Comparison of ENCODE assay signal across 26 cellular contexts in genomic region chr21:15669247-15669646, GRCh38.
DNase-seq lines count a peak whose midpoint lies in the region; ATAC-seq, FAIRE-seq and TF ChIP-seq lines count a peak whose summit lies in the region.
"Had no signal": no experiment of that assay in that cellular context is flagged by ENCODE, and none has a peak within 500 bp of the region (broad histone marks: within the 10 kb centered on the region; RNA-seq: fewer than 3 reads in every experiment).

No MANE protein-coding gene starts in this region.

- no peak overlapping the region for H3K4me3 ChIP-seq in K562
- H3K4me3 ChIP-seq: gastroesophageal sphincter, HAP-1, upper lobe of left lung had no signal

- H3K9me3 ChIP-seq in K562 (replicated peaks; ENCODE audit: control insufficient read depth, insufficient read depth, low read depth, low read length): no peaks in the 10 kb centered on the region
- H3K9me3 ChIP-seq: gastroesophageal sphincter, HAP-1, upper lobe of left lung had no signal

- H3K9me3 Mint-ChIP-seq in natural killer cell treated with Interleukin-12 subunit alpha and Interleukin-12 subunit beta and Interleukin-15 and Interleukin-18, amount 100 ng/mL, for 72 hours: no peaks in the 10 kb centered on the region
- H3K9me3 Mint-ChIP-seq: CD4-positive, CD25-positive, alpha-beta regulatory T cell had no signal

- CTCF ChIA-PET in K562 (lab: Yijun Ruan, JAX; ENCODE audit: low intra/inter-chr PET ratio): interaction anchor here (0.7 kb wide), 1 partner anchor 1719 kb away, joined by 4 read pairs; no protein-coding TSS in a partner anchor

- no peak overlapping the region for H3K27ac Mint-ChIP-seq in natural killer cell treated with Interleukin-12 subunit alpha and Interleukin-12 subunit beta and Interleukin-15 and Interleukin-18, amount 100 ng/mL, for 72 hours
- H3K27ac Mint-ChIP-seq: CD4-positive, CD25-positive, alpha-beta regulatory T cell had no signal

- H3K4me1 ChIP-seq in K562 (replicated peaks in 1 of 2; ENCODE audit: control insufficient read depth in 2 of 2, insufficient read depth in 2 of 2, low read length in 2 of 2): no peaks in the 10 kb centered on the region
- H3K4me1 ChIP-seq: gastroesophageal sphincter, HAP-1, upper lobe of left lung had no signal

- no peaks in the 10 kb centered on the region for H3K36me3 ChIP-seq in K562 (ENCODE audit: control insufficient read depth, insufficient read depth, low read length)
- H3K36me3 ChIP-seq: gastroesophageal sphincter, HAP-1, upper lobe of left lung had no signal

- WGBS in K562 (ENCODE audit: insufficient coverage, low coverage, missing lambda C conversion rate): 3% methylated on average over 2 of the region's 2 CpGs

- no peaks in the 10 kb centered on the region; a peak in 1 of 5 replicates for H3K27me3 ChIP-seq in K562 (ENCODE audit: control insufficient read depth in 2 of 2, insufficient read depth in 2 of 2, low read length in 2 of 2)
- H3K27me3 ChIP-seq: gastroesophageal sphincter, upper lobe of left lung had no signal

- in situ Hi-C loops in K562 (cut with MboI): no loop called here

- H3K9me1 ChIP-seq in K562 (ENCODE audit: control insufficient read depth, insufficient read depth, low read length): no peaks in the 10 kb centered on the region

- FAIRE-seq in H54 (lab: Jason Lieb, UNC) (peak; percentile 20), K562 (lab: Jason Lieb, UNC) (no peak)
- FAIRE-seq: endothelial cell of umbilical vein, HTR-8/SVneo had no signal

- TF ChIP-seq POLR2A in H54 (IDR thresholded peaks at IDR 0.05; ENCODE audit: low read depth, low read length) (no peak), K562 (conservative IDR thresholded peaks at IDR 0.05) (no peak)

- POLR2A ChIA-PET in K562 (lab: Yijun Ruan, JAX): interaction anchor here (0.6 to 1.1 kb wide), 3 partner anchors 17 to 1302 kb away, joined by 3 read pairs; no protein-coding TSS in a partner anchor

- TF ChIP-seq EP300 in K562 (IDR thresholded peaks at IDR 0.05; ENCODE audit: low read length): no peak

- H3K27me3 Mint-ChIP-seq in natural killer cell treated with Interleukin-12 subunit alpha and Interleukin-12 subunit beta and Interleukin-15 and Interleukin-18, amount 100 ng/mL, for 72 hours: peaks cover 0 to 3% of the 10 kb centered on the region in 2 donors

- H3K79me2 ChIP-seq in K562 (ENCODE audit: control insufficient read depth, insufficient read depth, low read length): no peaks in the 10 kb centered on the region

- intact Hi-C loops in K562 (cut with micrococcal nuclease) (no loop called here), head of caudate nucleus (cut with DNase I) (no loop called here)

- H3K4me3 Mint-ChIP-seq in natural killer cell treated with Interleukin-12 subunit alpha and Interleukin-12 subunit beta and Interleukin-15 and Interleukin-18, amount 100 ng/mL, for 72 hours: no peak overlapping the region
- H3K4me3 Mint-ChIP-seq: CD4-positive, CD25-positive, alpha-beta regulatory T cell had no signal

- no peak overlapping the region for H3K9ac ChIP-seq in K562 (ENCODE audit: insufficient read depth in 1 of 2, low read depth in 2 of 2, low read length in 2 of 2)

- no peaks in the 10 kb centered on the region for H4K20me1 ChIP-seq in K562 (replicated peaks; ENCODE audit: control insufficient read depth, insufficient read depth, low read length)

- TF ChIP-seq RAD21 in K562 (CRISPR knock-in tag; conservative IDR thresholded peaks at IDR 0.05 in 1 of 2, IDR thresholded peaks at IDR 0.05 in 1 of 2): no peak

- no peak overlapping the region for H2AFZ ChIP-seq in K562 (ENCODE audit: low read depth, low read length)

- H3K36me3 Mint-ChIP-seq in natural killer cell treated with Interleukin-12 subunit alpha and Interleukin-12 subunit beta and Interleukin-15 and Interleukin-18, amount 100 ng/mL, for 72 hours: no peaks in the 10 kb centered on the region
- H3K36me3 Mint-ChIP-seq: CD4-positive, CD25-positive, alpha-beta regulatory T cell had no signal

- H3K4me1 Mint-ChIP-seq in natural killer cell treated with Interleukin-12 subunit alpha and Interleukin-12 subunit beta and Interleukin-15 and Interleukin-18, amount 100 ng/mL, for 72 hours (ENCODE audit: low read depth in 2 of 2): no peaks in the 10 kb centered on the region
- H3K4me1 Mint-ChIP-seq: CD4-positive, CD25-positive, alpha-beta regulatory T cell had no signal

- DNase-seq in AG08396 (ENCODE audit: low spot score) (peak; percentile 39), H54 (ENCODE audit: insufficient read length, low spot score) (no peak), K562 (ENCODE audit: extremely low read depth in 1 of 4, low spot score in 3 of 4) (no peak), iris pigment epithelial cell (ENCODE audit: low read depth) (peak; percentile 82), head of caudate nucleus (no peak)
- DNase-seq in natural killer cell treated with Interleukin-12 subunit alpha and Interleukin-12 subunit beta and Interleukin-15 and Interleukin-18, amount 100 ng/mL, for 72 hours (ENCODE audit: low spot score): no peak
- DNase-seq: activated T-cell treated with anti-CD3 and anti-CD28 coated beads, Interleukin-2, amount 50 U/mL, for 1 hour; amygdala; CD4-positive, CD25-positive, alpha-beta regulatory T cell; dermis blood vessel endothelial cell; DMS 273 treated with DMSO at 0.1 percent for 48 hours; GDM1; Karpas-422; NCI-H1092; NCI-H187 treated with DMSO at 0.1 percent for 48 hours; NCI-H2227 treated with DMSO at 0.1 percent for 48 hours; NCI-H82; occipital lobe; upper lobe of left lung had no signal

- no peak for TF ChIP-seq CTCF in K562 (IDR thresholded peaks at IDR 0.05 in 2 of 3, conservative IDR thresholded peaks at IDR 0.05 in 1 of 3; ENCODE audit: insufficient read depth in 2 of 3, low read depth in 1 of 3, low read length in 3 of 3)

- no peak overlapping the region for H3K4me2 ChIP-seq in K562 (ENCODE audit: insufficient read depth, low read length)

- no peak overlapping the region for H3K27ac ChIP-seq in K562 (ENCODE audit: extremely low read depth, low read depth, low read length)
- H3K27ac ChIP-seq: gastroesophageal sphincter, upper lobe of left lung had no signal

- ATAC-seq in K562: peak; percentile 31; the same call in 1 of the 3 replicates
- ATAC-seq in natural killer cell treated with Interleukin-12 subunit alpha and Interleukin-12 subunit beta and Interleukin-15 and Interleukin-18, amount 100 ng/mL, for 72 hours: no peak
- ATAC-seq in HG02852 (IDR thresholded peaks at IDR 0.05; ENCODE audit: unreplicated experiment): no peak
- no peak for ATAC-seq in HG02884 (IDR thresholded peaks at IDR 0.05; ENCODE audit: unreplicated experiment)
- ATAC-seq: gastroesophageal sphincter, Right ventricle myocardium inferior had no signal

- no TSS peak for BruUV-seq in K562 (replicated peaks; lab: Mats Ljungman, UMichigan)

TF ChIP-seq in K562, 482 proteins besides CTCF, POLR2A, EP300 and RAD21:
- TF ChIP-seq NUFIP1 (IDR thresholded peaks at IDR 0.05; ENCODE audit: partially characterized antibody): no peak
- no peak for TF ChIP-seq MXD1 (CRISPR knock-in tag; IDR thresholded peaks at IDR 0.05; ENCODE audit: borderline replicate concordance, poor library complexity, severe bottlenecking)
- no peak for TF ChIP-seq TAF7 (tag; IDR thresholded peaks at IDR 0.05)

Comparison
In these comparisons a context has a peak if more than half of its experiments do, and no peak if none do; other contexts are left out.
1. DNase-seq: peak in AG08396 (single experiment) and iris pigment epithelial cell (single experiment); none in H54 (single experiment), K562 (0 of 4), natural killer cell treated with Interleukin-12 subunit alpha and Interleukin-12 subunit beta and Interleukin-15 and Interleukin-18, amount 100 ng/mL, for 72 hours (single experiment) and head of caudate nucleus (0 of 42).